Comparison of ENCODE assay signal across 9 cellular contexts in the genomic region with DNA sequence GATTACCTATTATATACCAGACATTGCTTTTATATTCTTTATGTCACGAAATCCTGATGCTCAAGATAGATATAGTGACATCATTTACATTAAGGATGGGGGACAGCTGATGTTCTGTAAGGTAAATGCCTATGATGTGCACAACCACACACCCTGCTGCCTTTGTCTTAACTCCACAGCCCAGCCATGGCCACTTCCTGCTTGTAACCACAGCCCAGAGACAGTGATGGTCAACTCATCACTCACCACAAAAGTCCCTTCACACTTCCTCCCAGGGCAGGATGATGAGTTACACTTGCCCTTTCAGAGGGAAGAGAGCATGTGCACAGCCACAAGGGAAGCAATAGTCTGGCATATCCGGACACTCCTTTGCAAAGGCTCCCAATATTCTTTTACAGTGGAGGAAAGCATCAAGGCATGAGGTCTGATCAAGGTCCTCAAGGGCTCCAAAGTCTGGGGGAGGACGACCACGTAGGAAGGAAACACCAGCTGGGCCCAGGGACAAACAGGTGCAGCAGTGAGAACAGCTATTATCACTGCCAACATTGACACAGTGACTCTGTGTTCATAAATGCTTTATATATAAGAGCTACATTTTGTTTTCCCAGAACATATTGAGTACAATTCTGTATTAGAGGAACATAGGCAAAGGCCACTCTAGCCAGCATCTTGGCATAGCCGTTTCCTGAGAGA. TPM values are rescaled to one million over a fixed set of nuclear protein-coding genes. Genes with fewer than 3 reads are reported as not detected.
DNase-seq lines count a peak whose midpoint lies in the region; ATAC-seq and TF ChIP-seq lines count a peak whose summit lies in the region.
"Had no signal": no experiment of that assay in that cellular context is flagged by ENCODE, and none has a peak within 500 bp of the region (broad histone marks: within the 10 kb centered on the region; RNA-seq: fewer than 3 reads in every experiment).

No MANE protein-coding gene starts in this region.

- no peaks in the 10 kb centered on the region for H3K9me3 ChIP-seq in transverse colon

- H3K36me3 ChIP-seq in transverse colon: peaks cover 0 to 9% (median 0%) of the 10 kb centered on the region in 4 donors

- H3K27ac ChIP-seq in transverse colon: peak overlapping the region in 3 of 4 donors; percentile 1 to 51 (median 15)
- H3K27ac ChIP-seq: 22Rv1 had no signal

- TF ChIP-seq EP300 in transverse colon (IDR thresholded peaks at IDR 0.05; ENCODE audit: low read depth): no peak

- peak; percentile 85 for ATAC-seq in HG02798 (IDR thresholded peaks at IDR 0.05; ENCODE audit: poor library complexity, unreplicated experiment)

- 22 to 29% methylated on average over 1 to 5 of the region's 5 CpGs for WGBS in transverse colon (ENCODE audit: low coverage in 1 of 2), 2 donors

- in situ Hi-C loops in transverse colon (cut with MboI; ENCODE audit: low pct_ligation_motif_present in 1 of 4, low pct_unique_long_range_greater_than_20kb in 1 of 4, low sequenced_read_pairs in 3 of 4): no loop called here

- TF ChIP-seq POLR2A in transverse colon (IDR thresholded peaks at IDR 0.05): no peak

- TF ChIP-seq CTCF in fibroblast of mammary gland (conservative IDR thresholded peaks at IDR 0.05; ENCODE audit: control insufficient read depth, insufficient read depth, low read depth, low read length) (no peak), transverse colon (IDR thresholded peaks at IDR 0.05) (no peak)

- H3K4me3 ChIP-seq in fibroblast of mammary gland (ENCODE audit: control insufficient read depth, low read depth, low read length) (no peak overlapping the region), transverse colon (no peak overlapping the region)

- intact Hi-C loops in transverse colon (cut with DNase I; ENCODE audit: low total_unique reads): no loop called here

- no peaks in the 10 kb centered on the region for H3K27me3 ChIP-seq in transverse colon

- DNase-seq in DMS153 (lab: John Stamatoyannopoulos, UW): peak; percentile 56
- no peak for DNase-seq in DMS153 treated with DMSO at 0.1 percent for 48 hours (lab: John Stamatoyannopoulos, UW; ENCODE audit: unreplicated experiment)
- DNase-seq in NCI-H2029 treated with DMSO at 0.1 percent for 48 hours (lab: John Stamatoyannopoulos, UW): peak; percentile 84
- DNase-seq in fibroblast of mammary gland (ENCODE audit: low read depth): peak; percentile 75
- DNase-seq in transverse colon: peak; percentile 27
- no peak for DNase-seq in stimulated activated CD4-positive, alpha-beta T cell treated with anti-CD3 and anti-CD28 coated beads, Interleukin-4, amount 100 ng/mL, for 24 hours
- no peak for DNase-seq in germinal center (ENCODE audit: low spot score)

- peaks cover 26 to 41% (median 37%) of the 10 kb centered on the region in 4 donors for H3K4me1 ChIP-seq in transverse colon

RNA-seq across cellular contexts. Expression of gene PLPP3, which starts 53.8 kb away (rescaled TPM):
- total RNA-seq in transverse colon: 10 to 100 TPM; 51.2 to 75.1 (median 63.3) TPM

Comparison
In these comparisons a context has a peak if more than half of its experiments do, and no peak if none do; other contexts are left out.
1. DNase-seq: peak in DMS153 (single experiment), NCI-H2029 treated with DMSO at 0.1 percent for 48 hours (single experiment), fibroblast of mammary gland (single experiment) and transverse colon (single experiment); none in DMS153 treated with DMSO at 0.1 percent for 48 hours (single experiment), stimulated activated CD4-positive, alpha-beta T cell treated with anti-CD3 and anti-CD28 coated beads, Interleukin-4, amount 100 ng/mL, for 24 hours (single experiment) and germinal center (single experiment).